1 cellular context compared by ENCODE assay signal in the genomic region with DNA sequence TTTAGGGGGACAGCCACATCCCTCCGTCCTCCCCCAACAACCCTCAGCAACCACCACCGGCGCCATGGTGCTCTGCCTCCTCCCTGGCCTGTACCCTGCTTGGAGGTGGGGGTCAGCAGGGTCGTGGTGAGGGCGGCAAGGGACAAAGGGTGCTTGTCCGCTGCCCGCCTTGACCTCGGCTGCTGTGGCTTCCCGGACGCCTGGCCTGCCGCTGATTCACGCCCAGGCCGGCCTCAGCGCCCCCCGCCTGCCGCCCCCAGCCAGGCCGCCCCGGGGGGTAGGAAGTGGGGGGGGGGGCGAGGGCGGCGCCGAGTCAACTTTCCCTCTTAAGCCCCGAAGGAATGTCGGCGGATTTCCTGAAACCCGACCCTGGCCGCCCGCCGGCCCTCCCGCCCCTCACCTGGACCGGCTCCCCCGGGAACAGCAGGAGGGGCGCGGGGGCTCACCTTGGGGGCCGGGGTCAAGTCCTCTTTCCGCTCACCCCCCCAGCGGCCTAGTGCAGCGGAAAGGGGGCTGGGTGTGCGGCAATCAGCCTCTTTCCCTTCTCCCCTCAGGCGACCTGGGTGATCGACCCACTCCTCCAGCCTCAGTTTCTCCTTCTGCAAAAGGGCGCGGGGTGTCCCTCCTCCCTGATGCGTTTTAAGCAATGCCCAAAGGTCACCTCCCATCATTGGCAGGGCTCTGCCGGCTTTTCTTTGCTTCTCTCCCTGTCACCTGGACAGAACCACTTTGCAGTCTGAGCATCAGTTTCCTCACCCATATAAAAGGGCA.
TF ChIP-seq lines count a peak whose summit lies in the region.

No MANE protein-coding gene starts in this region.

TF ChIP-seq in HepG2, 621 proteins besides CTCF, POLR2A, EP300 and RAD21 (continued from another document and continues in another):
- TF ChIP-seq, protein P1, sequence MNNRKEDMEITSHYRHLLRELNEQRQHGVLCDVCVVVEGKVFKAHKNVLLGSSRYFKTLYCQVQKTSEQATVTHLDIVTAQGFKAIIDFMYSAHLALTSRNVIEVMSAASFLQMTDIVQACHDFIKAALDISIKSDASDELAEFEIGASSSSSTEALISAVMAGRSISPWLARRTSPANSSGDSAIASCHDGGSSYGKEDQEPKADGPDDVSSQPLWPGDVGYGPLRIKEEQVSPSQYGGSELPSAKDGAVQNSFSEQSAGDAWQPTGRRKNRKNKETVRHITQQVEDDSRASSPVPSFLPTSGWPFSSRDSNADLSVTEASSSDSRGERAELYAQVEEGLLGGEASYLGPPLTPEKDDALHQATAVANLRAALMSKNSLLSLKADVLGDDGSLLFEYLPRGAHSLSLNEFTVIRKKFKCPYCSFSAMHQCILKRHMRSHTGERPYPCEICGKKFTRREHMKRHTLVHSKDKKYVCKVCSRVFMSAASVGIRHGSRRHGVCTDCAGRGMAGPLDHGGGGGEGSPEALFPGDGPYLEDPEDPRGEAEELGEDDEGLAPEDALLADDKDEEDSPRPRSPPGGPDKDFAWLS (CRISPR knock-in tag; IDR thresholded peaks at IDR 0.05; ENCODE audit: borderline replicate concordance) = no peak
- TF ChIP-seq ZNF619 (CRISPR knock-in tag; IDR thresholded peaks at IDR 0.05) (no peak), MAFK (conservative IDR thresholded peaks at IDR 0.05 in 1 of 2, IDR thresholded peaks at IDR 0.05 in 1 of 2; ENCODE audit: low read length in 2 of 2) (no peak), ZNF354B (CRISPR knock-in tag; IDR thresholded peaks at IDR 0.05) (no peak), ZNF740 (CRISPR knock-in tag; IDR thresholded peaks at IDR 0.05) (peak; percentile 94), MATR3 (CRISPR knock-in tag; IDR thresholded peaks at IDR 0.05) (no peak), SETDB1 (CRISPR knock-in tag; IDR thresholded peaks at IDR 0.05; ENCODE audit: borderline replicate concordance) (no peak), ZNF784 (CRISPR knock-in tag; IDR thresholded peaks at IDR 0.05; ENCODE audit: borderline replicate concordance) (no peak), KDM5A (IDR thresholded peaks at IDR 0.05; ENCODE audit: borderline replicate concordance, low read length) (no peak), RFXANK (CRISPR knock-in tag; IDR thresholded peaks at IDR 0.05) (no peak), TCF12 (IDR thresholded peaks at IDR 0.05) (no peak), TCF12 (CRISPR knock-in tag; IDR thresholded peaks at IDR 0.05) (peak; percentile 77), SMAD3 (CRISPR knock-in tag; IDR thresholded peaks at IDR 0.05) (no peak), ZNF644 (CRISPR knock-in tag; IDR thresholded peaks at IDR 0.05; ENCODE audit: low read depth) (no peak), ATAD3A (CRISPR knock-in tag; IDR thresholded peaks at IDR 0.05) (no peak), NCOA1 (CRISPR knock-in tag; IDR thresholded peaks at IDR 0.05) (no peak), ZNF749 (CRISPR knock-in tag; IDR thresholded peaks at IDR 0.05; ENCODE audit: borderline replicate concordance) (peak; percentile 61; the same call in 1 of the 2 replicates), POLR2AphosphoS5 (IDR thresholded peaks at IDR 0.05; ENCODE audit: low read depth, low read length) (peak; percentile 33; the same call in 1 of the 2 replicates), ZNF234 (CRISPR knock-in tag; conservative IDR thresholded peaks at IDR 0.05) (no peak), ZNF263 (CRISPR knock-in tag; IDR thresholded peaks at IDR 0.05) (peak; percentile 95), MZF1 (CRISPR knock-in tag; IDR thresholded peaks at IDR 0.05; ENCODE audit: borderline replicate concordance) (no peak), ZNF678 (CRISPR knock-in tag; IDR thresholded peaks at IDR 0.05) (peak; percentile 60; the same call in 1 of the 2 replicates), SRF (IDR thresholded peaks at IDR 0.05; ENCODE audit: low read depth, low read length) (no peak), TFAP4 (IDR thresholded peaks at IDR 0.05; ENCODE audit: borderline replicate concordance, low read depth) (peak; percentile 55; the same call in 1 of the 2 replicates), ZNF746 (CRISPR knock-in tag; IDR thresholded peaks at IDR 0.05) (peak; percentile 98), NFYC (CRISPR knock-in tag; IDR thresholded peaks at IDR 0.05) (no peak), MTF2 (CRISPR knock-in tag; IDR thresholded peaks at IDR 0.05; ENCODE audit: borderline replicate concordance) (no peak), TEAD3 (CRISPR knock-in tag; optimal IDR thresholded peaks at IDR 0.05; ENCODE audit: borderline replicate concordance) (peak; percentile 64), ZNF703 (CRISPR knock-in tag; IDR thresholded peaks at IDR 0.05; ENCODE audit: borderline replicate concordance) (no peak), NFATC3 (CRISPR knock-in tag; IDR thresholded peaks at IDR 0.05) (no peak)
- TF ChIP-seq, protein P2, sequence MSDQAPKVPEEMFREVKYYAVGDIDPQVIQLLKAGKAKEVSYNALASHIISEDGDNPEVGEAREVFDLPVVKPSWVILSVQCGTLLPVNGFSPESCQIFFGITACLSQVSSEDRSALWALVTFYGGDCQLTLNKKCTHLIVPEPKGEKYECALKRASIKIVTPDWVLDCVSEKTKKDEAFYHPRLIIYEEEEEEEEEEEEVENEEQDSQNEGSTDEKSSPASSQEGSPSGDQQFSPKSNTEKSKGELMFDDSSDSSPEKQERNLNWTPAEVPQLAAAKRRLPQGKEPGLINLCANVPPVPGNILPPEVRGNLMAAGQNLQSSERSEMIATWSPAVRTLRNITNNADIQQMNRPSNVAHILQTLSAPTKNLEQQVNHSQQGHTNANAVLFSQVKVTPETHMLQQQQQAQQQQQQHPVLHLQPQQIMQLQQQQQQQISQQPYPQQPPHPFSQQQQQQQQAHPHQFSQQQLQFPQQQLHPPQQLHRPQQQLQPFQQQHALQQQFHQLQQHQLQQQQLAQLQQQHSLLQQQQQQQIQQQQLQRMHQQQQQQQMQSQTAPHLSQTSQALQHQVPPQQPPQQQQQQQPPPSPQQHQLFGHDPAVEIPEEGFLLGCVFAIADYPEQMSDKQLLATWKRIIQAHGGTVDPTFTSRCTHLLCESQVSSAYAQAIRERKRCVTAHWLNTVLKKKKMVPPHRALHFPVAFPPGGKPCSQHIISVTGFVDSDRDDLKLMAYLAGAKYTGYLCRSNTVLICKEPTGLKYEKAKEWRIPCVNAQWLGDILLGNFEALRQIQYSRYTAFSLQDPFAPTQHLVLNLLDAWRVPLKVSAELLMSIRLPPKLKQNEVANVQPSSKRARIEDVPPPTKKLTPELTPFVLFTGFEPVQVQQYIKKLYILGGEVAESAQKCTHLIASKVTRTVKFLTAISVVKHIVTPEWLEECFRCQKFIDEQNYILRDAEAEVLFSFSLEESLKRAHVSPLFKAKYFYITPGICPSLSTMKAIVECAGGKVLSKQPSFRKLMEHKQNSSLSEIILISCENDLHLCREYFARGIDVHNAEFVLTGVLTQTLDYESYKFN (CRISPR knock-in tag; conservative IDR thresholded peaks at IDR 0.05) = peak; percentile 88
- TF ChIP-seq, protein P3, sequence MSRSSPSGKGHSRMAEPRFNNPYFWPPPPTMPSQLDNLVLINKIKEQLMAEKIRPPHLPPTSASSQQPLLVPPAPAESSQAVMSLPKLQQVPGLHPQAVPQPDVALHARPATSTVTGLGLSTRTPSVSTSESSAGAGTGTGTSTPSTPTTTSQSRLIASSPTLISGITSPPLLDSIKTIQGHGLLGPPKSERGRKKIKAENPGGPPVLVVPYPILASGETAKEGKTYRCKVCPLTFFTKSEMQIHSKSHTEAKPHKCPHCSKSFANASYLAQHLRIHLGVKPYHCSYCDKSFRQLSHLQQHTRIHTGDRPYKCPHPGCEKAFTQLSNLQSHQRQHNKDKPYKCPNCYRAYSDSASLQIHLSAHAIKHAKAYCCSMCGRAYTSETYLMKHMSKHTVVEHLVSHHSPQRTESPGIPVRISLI (CRISPR knock-in tag; IDR thresholded peaks at IDR 0.05; ENCODE audit: borderline replicate concordance) = no peak
- TF ChIP-seq, protein P4, sequence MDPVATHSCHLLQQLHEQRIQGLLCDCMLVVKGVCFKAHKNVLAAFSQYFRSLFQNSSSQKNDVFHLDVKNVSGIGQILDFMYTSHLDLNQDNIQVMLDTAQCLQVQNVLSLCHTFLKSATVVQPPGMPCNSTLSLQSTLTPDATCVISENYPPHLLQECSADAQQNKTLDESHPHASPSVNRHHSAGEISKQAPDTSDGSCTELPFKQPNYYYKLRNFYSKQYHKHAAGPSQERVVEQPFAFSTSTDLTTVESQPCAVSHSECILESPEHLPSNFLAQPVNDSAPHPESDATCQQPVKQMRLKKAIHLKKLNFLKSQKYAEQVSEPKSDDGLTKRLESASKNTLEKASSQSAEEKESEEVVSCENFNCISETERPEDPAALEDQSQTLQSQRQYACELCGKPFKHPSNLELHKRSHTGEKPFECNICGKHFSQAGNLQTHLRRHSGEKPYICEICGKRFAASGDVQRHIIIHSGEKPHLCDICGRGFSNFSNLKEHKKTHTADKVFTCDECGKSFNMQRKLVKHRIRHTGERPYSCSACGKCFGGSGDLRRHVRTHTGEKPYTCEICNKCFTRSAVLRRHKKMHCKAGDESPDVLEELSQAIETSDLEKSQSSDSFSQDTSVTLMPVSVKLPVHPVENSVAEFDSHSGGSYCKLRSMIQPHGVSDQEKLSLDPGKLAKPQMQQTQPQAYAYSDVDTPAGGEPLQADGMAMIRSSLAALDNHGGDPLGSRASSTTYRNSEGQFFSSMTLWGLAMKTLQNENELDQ (CRISPR knock-in tag; IDR thresholded peaks at IDR 0.05; ENCODE audit: borderline replicate concordance) = no peak
- TF ChIP-seq, protein P5, sequence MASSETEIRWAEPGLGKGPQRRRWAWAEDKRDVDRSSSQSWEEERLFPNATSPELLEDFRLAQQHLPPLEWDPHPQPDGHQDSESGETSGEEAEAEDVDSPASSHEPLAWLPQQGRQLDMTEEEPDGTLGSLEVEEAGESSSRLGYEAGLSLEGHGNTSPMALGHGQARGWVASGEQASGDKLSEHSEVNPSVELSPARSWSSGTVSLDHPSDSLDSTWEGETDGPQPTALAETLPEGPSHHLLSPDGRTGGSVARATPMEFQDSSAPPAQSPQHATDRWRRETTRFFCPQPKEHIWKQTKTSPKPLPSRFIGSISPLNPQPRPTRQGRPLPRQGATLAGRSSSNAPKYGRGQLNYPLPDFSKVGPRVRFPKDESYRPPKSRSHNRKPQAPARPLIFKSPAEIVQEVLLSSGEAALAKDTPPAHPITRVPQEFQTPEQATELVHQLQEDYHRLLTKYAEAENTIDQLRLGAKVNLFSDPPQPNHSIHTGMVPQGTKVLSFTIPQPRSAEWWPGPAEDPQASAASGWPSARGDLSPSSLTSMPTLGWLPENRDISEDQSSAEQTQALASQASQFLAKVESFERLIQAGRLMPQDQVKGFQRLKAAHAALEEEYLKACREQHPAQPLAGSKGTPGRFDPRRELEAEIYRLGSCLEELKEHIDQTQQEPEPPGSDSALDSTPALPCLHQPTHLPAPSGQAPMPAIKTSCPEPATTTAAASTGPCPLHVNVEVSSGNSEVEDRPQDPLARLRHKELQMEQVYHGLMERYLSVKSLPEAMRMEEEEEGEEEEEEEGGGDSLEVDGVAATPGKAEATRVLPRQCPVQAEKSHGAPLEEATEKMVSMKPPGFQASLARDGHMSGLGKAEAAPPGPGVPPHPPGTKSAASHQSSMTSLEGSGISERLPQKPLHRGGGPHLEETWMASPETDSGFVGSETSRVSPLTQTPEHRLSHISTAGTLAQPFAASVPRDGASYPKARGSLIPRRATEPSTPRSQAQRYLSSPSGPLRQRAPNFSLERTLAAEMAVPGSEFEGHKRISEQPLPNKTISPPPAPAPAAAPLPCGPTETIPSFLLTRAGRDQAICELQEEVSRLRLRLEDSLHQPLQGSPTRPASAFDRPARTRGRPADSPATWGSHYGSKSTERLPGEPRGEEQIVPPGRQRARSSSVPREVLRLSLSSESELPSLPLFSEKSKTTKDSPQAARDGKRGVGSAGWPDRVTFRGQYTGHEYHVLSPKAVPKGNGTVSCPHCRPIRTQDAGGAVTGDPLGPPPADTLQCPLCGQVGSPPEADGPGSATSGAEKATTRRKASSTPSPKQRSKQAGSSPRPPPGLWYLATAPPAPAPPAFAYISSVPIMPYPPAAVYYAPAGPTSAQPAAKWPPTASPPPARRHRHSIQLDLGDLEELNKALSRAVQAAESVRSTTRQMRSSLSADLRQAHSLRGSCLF (CRISPR knock-in tag; IDR thresholded peaks at IDR 0.05; ENCODE audit: borderline replicate concordance) = no peak
- TF ChIP-seq, protein P6, sequence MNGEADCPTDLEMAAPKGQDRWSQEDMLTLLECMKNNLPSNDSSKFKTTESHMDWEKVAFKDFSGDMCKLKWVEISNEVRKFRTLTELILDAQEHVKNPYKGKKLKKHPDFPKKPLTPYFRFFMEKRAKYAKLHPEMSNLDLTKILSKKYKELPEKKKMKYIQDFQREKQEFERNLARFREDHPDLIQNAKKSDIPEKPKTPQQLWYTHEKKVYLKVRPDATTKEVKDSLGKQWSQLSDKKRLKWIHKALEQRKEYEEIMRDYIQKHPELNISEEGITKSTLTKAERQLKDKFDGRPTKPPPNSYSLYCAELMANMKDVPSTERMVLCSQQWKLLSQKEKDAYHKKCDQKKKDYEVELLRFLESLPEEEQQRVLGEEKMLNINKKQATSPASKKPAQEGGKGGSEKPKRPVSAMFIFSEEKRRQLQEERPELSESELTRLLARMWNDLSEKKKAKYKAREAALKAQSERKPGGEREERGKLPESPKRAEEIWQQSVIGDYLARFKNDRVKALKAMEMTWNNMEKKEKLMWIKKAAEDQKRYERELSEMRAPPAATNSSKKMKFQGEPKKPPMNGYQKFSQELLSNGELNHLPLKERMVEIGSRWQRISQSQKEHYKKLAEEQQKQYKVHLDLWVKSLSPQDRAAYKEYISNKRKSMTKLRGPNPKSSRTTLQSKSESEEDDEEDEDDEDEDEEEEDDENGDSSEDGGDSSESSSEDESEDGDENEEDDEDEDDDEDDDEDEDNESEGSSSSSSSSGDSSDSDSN (CRISPR knock-in tag; IDR thresholded peaks at IDR 0.05) = peak; percentile 80; the same call in 1 of the 2 replicates
